Comparison of ENCODE assay signal across 8 cellular contexts in the genomic region with DNA sequence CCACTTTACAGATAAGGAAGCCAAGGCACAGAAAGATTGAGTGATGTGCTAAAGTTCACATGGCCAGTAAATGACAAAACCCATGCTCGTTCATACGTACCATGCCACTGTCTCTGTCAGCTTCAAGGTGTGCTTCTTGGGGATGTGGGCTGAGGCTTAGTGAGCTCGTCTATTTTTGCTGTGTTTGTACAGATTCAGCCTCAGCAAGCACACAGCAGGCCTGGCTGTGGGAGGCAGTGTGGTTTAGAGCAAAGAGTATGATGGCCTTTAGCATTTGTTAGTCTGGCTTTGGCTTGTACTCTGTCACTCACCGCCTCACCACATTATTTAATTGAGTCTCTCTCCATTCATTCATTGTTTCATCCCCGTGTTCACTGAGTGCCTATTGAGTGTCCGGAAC. TPM values are rescaled to one million over a fixed set of nuclear protein-coding genes. Genes with fewer than 3 reads are reported as not detected.
"Had no signal": no experiment of that assay in that cellular context is flagged by ENCODE, and none has a peak within 500 bp of the region (broad histone marks: within the 10 kb centered on the region; RNA-seq: fewer than 3 reads in every experiment).

No MANE protein-coding gene starts in this region.

- H3K4me3 Mint-ChIP-seq: GM23338, H9 had no signal

- ATAC-seq: GM23338 had no signal

- DNase-seq: H9, HCEC 1CT, IMR-90 had no signal

- H3K4me1 Mint-ChIP-seq: GM23338, H9 had no signal

- H3K4me3 ChIP-seq: GM23338 had no signal

- H3K9me3 Mint-ChIP-seq: GM23338 had no signal

- FAIRE-seq: H1, H54, HTR-8/SVneo had no signal

- H2AFZ ChIP-seq: GM23338 had no signal

- H3K4me2 ChIP-seq: GM23338 had no signal

- H3K27ac Mint-ChIP-seq: GM23338, H9 had no signal

RNA-seq across cellular contexts. Expression of a gene that starts 55.3 kb away (rescaled TPM):
- total RNA-seq: HT-29 had no signal
